Comparison of ENCODE assay signal across 17 cellular contexts in genomic region chr11:74327076-74327475, GRCh38. TPM values are rescaled to one million over a fixed set of nuclear protein-coding genes. Genes with fewer than 3 reads are reported as not detected.
DNase-seq lines count a peak whose midpoint lies in the region; ATAC-seq and TF ChIP-seq lines count a peak whose summit lies in the region.
"Had no signal": no experiment of that assay in that cellular context is flagged by ENCODE, and none has a peak within 500 bp of the region (broad histone marks: within the 10 kb centered on the region; RNA-seq: fewer than 3 reads in every experiment).

No MANE protein-coding gene starts in this region.

- no peak for ATAC-seq in GM19455 (IDR thresholded peaks at IDR 0.05; ENCODE audit: unreplicated experiment)
- ATAC-seq: HCT116 had no signal

- peak overlapping the region in 4 of 5 experiments; percentile 90 to 99 (median 96) for H3K27ac Mint-ChIP-seq in brain
- H3K27ac Mint-ChIP-seq in endothelial cell (ENCODE audit: unreplicated experiment): peak overlapping the region; percentile 57
- H3K27ac Mint-ChIP-seq in neural crest cell (ENCODE audit: unreplicated experiment): peak overlapping the region; percentile 16
- H3K27ac Mint-ChIP-seq: CD4-positive, CD25-positive, alpha-beta regulatory T cell; CD8-positive, alpha-beta memory T cell; HFFc6; IgD-negative memory B cell had no signal

- H3K36me3 Mint-ChIP-seq in brain: peaks cover 30% of the 10 kb centered on the region
- H3K36me3 Mint-ChIP-seq in endothelial cell (ENCODE audit: low read depth, unreplicated experiment): peaks cover 14% of the 10 kb centered on the region
- H3K36me3 Mint-ChIP-seq in neural crest cell (ENCODE audit: low read depth): peaks cover 17% of the 10 kb centered on the region
- H3K36me3 Mint-ChIP-seq: CD4-positive, CD25-positive, alpha-beta regulatory T cell; IgD-negative memory B cell had no signal

- TF ChIP-seq CTCF in brain (conservative IDR thresholded peaks at IDR 0.05): no peak
- no peak for TF ChIP-seq CTCF in endothelial cell (IDR thresholded peaks at IDR 0.05; ENCODE audit: unreplicated experiment)
- no peak for TF ChIP-seq CTCF in neural crest cell (conservative IDR thresholded peaks at IDR 0.05)

- peaks cover 23% of the 10 kb centered on the region for H3K4me1 Mint-ChIP-seq in brain
- H3K4me1 Mint-ChIP-seq in endothelial cell (ENCODE audit: unreplicated experiment): peaks cover 18% of the 10 kb centered on the region
- H3K4me1 Mint-ChIP-seq in neural crest cell: peaks cover 14% of the 10 kb centered on the region
- H3K4me1 Mint-ChIP-seq: CD4-positive, CD25-positive, alpha-beta regulatory T cell; CD8-positive, alpha-beta memory T cell had no signal

- DNase-seq in endothelial cell (ENCODE audit: low spot score) (no peak), neural crest cell (ENCODE audit: low read depth, low spot score) (no peak), T-helper 2 cell (no peak), activated T-cell treated with anti-CD3 and anti-CD28 coated beads for 4 hours (no peak)
- no peak for DNase-seq in activated CD8-positive, alpha-beta memory T cell treated with anti-CD3 and anti-CD28 coated beads, Interleukin-2, amount 50 U/mL, for 48 hours
- DNase-seq: ACHN; BE2C; Caco-2; CD4-positive, CD25-positive, alpha-beta regulatory T cell; CD8-positive, alpha-beta memory T cell; GOT3; H7; HFFc6 had no signal

- H3K9me3 Mint-ChIP-seq in brain (peaks cover 3 to 14% (median 5%) of the 10 kb centered on the region in 5 experiments), endothelial cell (ENCODE audit: unreplicated experiment) (no peaks in the 10 kb centered on the region), neural crest cell (peaks cover 5% of the 10 kb centered on the region)
- H3K9me3 Mint-ChIP-seq: CD4-positive, CD25-positive, alpha-beta regulatory T cell; CD8-positive, alpha-beta memory T cell; HFFc6; IgD-negative memory B cell had no signal

- H3K4me3 Mint-ChIP-seq in brain (peak overlapping the region in 1 of 5 experiments; percentile 66), endothelial cell (ENCODE audit: unreplicated experiment) (no peak overlapping the region), neural crest cell (no peak overlapping the region)
- H3K4me3 Mint-ChIP-seq: CD4-positive, CD25-positive, alpha-beta regulatory T cell; CD8-positive, alpha-beta memory T cell; HFFc6; IgD-negative memory B cell had no signal

- H3K27me3 Mint-ChIP-seq in brain (peaks cover 3% of the 10 kb centered on the region), endothelial cell (ENCODE audit: unreplicated experiment) (no peaks in the 10 kb centered on the region), neural crest cell (ENCODE audit: low read depth) (no peaks in the 10 kb centered on the region)
- H3K27me3 Mint-ChIP-seq: IgD-negative memory B cell had no signal

RNA-seq across cellular contexts. Expression of gene P4HA3, which starts 15.6 kb away (rescaled TPM):
- polyA plus RNA-seq in brain (ENCODE audit: insufficient read depth, low read depth, low replicate concordance): 2.1 TPM
- total RNA-seq in endothelial cell (ENCODE audit: unreplicated experiment): 0.64 TPM
- total RNA-seq in neural crest cell: not detected in 2 replicates
- total RNA-seq: Caco-2; CD4-positive, CD25-positive, alpha-beta regulatory T cell; CD8-positive, alpha-beta memory T cell had no signal
- polyA plus RNA-seq: CD4-positive, CD25-positive, alpha-beta regulatory T cell; CD8-positive, alpha-beta memory T cell; IgD-negative memory B cell had no signal

Comparison
In these comparisons a context has a peak if more than half of its experiments do, and no peak if none do; other contexts are left out.
1. H3K27ac Mint-ChIP-seq: peak in every context shown above with its lines; median percentile 96 in brain; 57 in endothelial cell; 16 in neural crest cell.